Comparison of ENCODE assay signal across 8 cellular contexts in genomic region chr3:4750306-4751056, GRCh38.
A peak's percentile ranks its signal among the peaks of the same experiment; 100 is the strongest.
DNase-seq lines count a peak whose midpoint lies in the region; ATAC-seq, FAIRE-seq and TF ChIP-seq lines count a peak whose summit lies in the region.

No MANE protein-coding gene starts in this region.

- H3K9me3 ChIP-seq in neuronal stem cell (replicated peaks in 1 of 2; ENCODE audit: control insufficient read depth in 2 of 2, insufficient read depth in 1 of 2, low read depth in 1 of 2, low read length in 2 of 2) (no peaks in the 10 kb centered on the region), trophoblast cell (ENCODE audit: insufficient read depth, low read depth, low read length) (no peaks in the 10 kb centered on the region)

- H2BK12ac ChIP-seq in neuronal stem cell (ENCODE audit: low read length) (no peak overlapping the region), trophoblast cell (ENCODE audit: low read length) (no peak overlapping the region)

- no peak overlapping the region for H3K4me3 ChIP-seq in neuronal stem cell (ENCODE audit: low read length in 2 of 2)
- no peak overlapping the region for H3K4me3 ChIP-seq in trophoblast cell (ENCODE audit: low read depth, low read length)

- no peaks in the 10 kb centered on the region for H3K79me2 ChIP-seq in trophoblast cell (ENCODE audit: control insufficient read depth, insufficient read depth, low read length, poor library complexity)

- H3K9ac ChIP-seq in neuronal stem cell (ENCODE audit: low read depth, low read length, poor library complexity) (no peak overlapping the region), trophoblast cell (ENCODE audit: low read length) (no peak overlapping the region)

- H3K14ac ChIP-seq in neuronal stem cell (ENCODE audit: low read length) (no peak overlapping the region), trophoblast cell (ENCODE audit: low read length) (no peak overlapping the region)

- H2BK120ac ChIP-seq in neuronal stem cell (ENCODE audit: low read depth, low read length) = no peak overlapping the region
- H2BK120ac ChIP-seq in trophoblast cell (ENCODE audit: insufficient read depth, low read length, poor library complexity) = no peak overlapping the region

- H3K27me3 Mint-ChIP-seq in T-helper 2 cell treated with Interferon-gamma antibody and Interleukin-4, amounts not matched to agents 5 μg/mL and 100 μg/mL, for 36 hours (ENCODE audit: low read depth) = no peaks in the 10 kb centered on the region

- H4K8ac ChIP-seq in neuronal stem cell (ENCODE audit: low read depth, low read length) (no peak overlapping the region), trophoblast cell (ENCODE audit: low read depth, low read length) (no peak overlapping the region)

- H4K12ac ChIP-seq in trophoblast cell (ENCODE audit: low read depth, low read length) = no peak overlapping the region

- peaks cover 41% of the 10 kb centered on the region for H3K4me1 Mint-ChIP-seq in T-helper 2 cell treated with Interferon-gamma antibody and Interleukin-4, amounts not matched to agents 5 μg/mL and 100 μg/mL, for 36 hours (ENCODE audit: low read depth)

- H2AK5ac ChIP-seq in neuronal stem cell (ENCODE audit: low read depth, low read length) (no peak overlapping the region), trophoblast cell (ENCODE audit: low read length) (no peak overlapping the region)

- H3K27ac ChIP-seq in neuronal stem cell (replicated peaks; ENCODE audit: low read length) = no peak overlapping the region
- H3K27ac ChIP-seq in trophoblast cell (ENCODE audit: low read depth, low read length) = no peak overlapping the region

- DNase-seq in COLO829 (ENCODE audit: low spot score) (peak; percentile 17), neuronal stem cell (ENCODE audit: low spot score) (peak; percentile 8), trophoblast cell (no peak), H54 (ENCODE audit: insufficient read length, low spot score) (no peak)
- no peak for DNase-seq in T-helper 2 cell treated with Interferon-gamma antibody and Interleukin-4, amounts not matched to agents 5 μg/mL and 100 μg/mL, for 36 hours (ENCODE audit: low spot score)

- H3K4me2 ChIP-seq in neuronal stem cell (ENCODE audit: insufficient read depth, low read length, poor library complexity, severe bottlenecking) (no peak overlapping the region), trophoblast cell (ENCODE audit: low read length) (no peak overlapping the region)

- H3K36me3 ChIP-seq in neuronal stem cell (replicated peaks in 1 of 2; ENCODE audit: control insufficient read depth in 2 of 2, insufficient read depth in 2 of 2, low read length in 2 of 2) (no peaks in the 10 kb centered on the region), trophoblast cell (ENCODE audit: control insufficient read depth in 1 of 2, insufficient read depth in 2 of 2, low read length in 2 of 2) (no peaks in the 10 kb centered on the region)

- TF ChIP-seq POLR2A in H54 (IDR thresholded peaks at IDR 0.05; ENCODE audit: low read depth, low read length) = no peak

- H3K23ac ChIP-seq in neuronal stem cell (ENCODE audit: low read depth, low read length, poor library complexity) (no peak overlapping the region), trophoblast cell (ENCODE audit: low read length) (no peak overlapping the region)

- H2BK5ac ChIP-seq in neuronal stem cell (ENCODE audit: low read length) = no peak overlapping the region
- no peak overlapping the region for H2BK5ac ChIP-seq in trophoblast cell (ENCODE audit: low read depth, low read length, poor library complexity)

- no peaks in the 10 kb centered on the region for H3K27me3 ChIP-seq in neuronal stem cell (ENCODE audit: control insufficient read depth in 3 of 3, insufficient read depth in 3 of 3, low read depth in 1 of 3, low read length in 3 of 3)
- no peaks in the 10 kb centered on the region for H3K27me3 ChIP-seq in trophoblast cell (ENCODE audit: insufficient read depth, low read length)

- H3K4me3 Mint-ChIP-seq in T-helper 2 cell treated with Interferon-gamma antibody and Interleukin-4, amounts not matched to agents 5 μg/mL and 100 μg/mL, for 36 hours = no peak overlapping the region

- H3K4me1 ChIP-seq in neuronal stem cell (ENCODE audit: control insufficient read depth in 2 of 2, insufficient read depth in 1 of 2, low read depth in 1 of 2, low read length in 2 of 2) (peaks cover 2 to 18% of the 10 kb centered on the region in 2 donors), trophoblast cell (ENCODE audit: control insufficient read depth in 1 of 2, insufficient read depth in 2 of 2, low read length in 2 of 2) (peaks cover 3 to 5% of the 10 kb centered on the region in 2 experiments)

- no peaks in the 10 kb centered on the region for H3K79me1 ChIP-seq in neuronal stem cell (ENCODE audit: low read depth, low read length)
- peaks cover 2% of the 10 kb centered on the region for H3K79me1 ChIP-seq in trophoblast cell (ENCODE audit: low read length)

- H4K91ac ChIP-seq in neuronal stem cell (ENCODE audit: low read depth, low read length, poor library complexity) (no peak overlapping the region), trophoblast cell (ENCODE audit: low read depth, low read length) (no peak overlapping the region)

- no CpG with 5 or more reads among the region's 7 CpGs for WGBS in neuronal stem cell (ENCODE audit: extremely low coverage in 2 of 2, insufficient read length in 2 of 2, insufficient replicate concordance in 1 of 2), 2 donors
- WGBS in trophoblast cell (ENCODE audit: extremely low coverage, insufficient coverage, insufficient read length) = no CpG with 5 or more reads among the region's 7 CpGs

- no peak overlapping the region for H3K4ac ChIP-seq in neuronal stem cell (ENCODE audit: low read length)
- no peak overlapping the region for H3K4ac ChIP-seq in trophoblast cell (ENCODE audit: low read depth, low read length)

- peak overlapping the region; percentile 24 for H3K27ac Mint-ChIP-seq in T-helper 2 cell treated with Interferon-gamma antibody and Interleukin-4, amounts not matched to agents 5 μg/mL and 100 μg/mL, for 36 hours

- peaks cover 4% of the 10 kb centered on the region for H3K9me3 Mint-ChIP-seq in T-helper 2 cell treated with Interferon-gamma antibody and Interleukin-4, amounts not matched to agents 5 μg/mL and 100 μg/mL, for 36 hours

- no peak overlapping the region for H2BK15ac ChIP-seq in neuronal stem cell (ENCODE audit: low read length)

- H3K18ac ChIP-seq in neuronal stem cell (ENCODE audit: low read length) = no peak overlapping the region
- H3K18ac ChIP-seq in trophoblast cell (ENCODE audit: low read length) = no peak overlapping the region

- FAIRE-seq in H54 (lab: Jason Lieb, UNC) = no peak

- peak overlapping the region; percentile 65 for H2AFZ ChIP-seq in neuronal stem cell (ENCODE audit: low read length)
- H2AFZ ChIP-seq in trophoblast cell (ENCODE audit: insufficient read depth, low read length, poor library complexity) = no peak overlapping the region

- peak; percentile 59 for ATAC-seq in esophagus mucosa
- no peak for ATAC-seq in HG02840 (IDR thresholded peaks at IDR 0.05; ENCODE audit: low FRiP score, unreplicated experiment)
- no peak for ATAC-seq in HG03196 (IDR thresholded peaks at IDR 0.05; ENCODE audit: unreplicated experiment)

- H3K36me3 Mint-ChIP-seq in T-helper 2 cell treated with Interferon-gamma antibody and Interleukin-4, amounts not matched to agents 5 μg/mL and 100 μg/mL, for 36 hours (ENCODE audit: low read depth) = peaks cover 40% of the 10 kb centered on the region

Comparison
In these comparisons a context has a peak if more than half of its experiments do, and no peak if none do; other contexts are left out.
1. DNase-seq: peak in COLO829 (single experiment) and neuronal stem cell (single experiment); none in T-helper 2 cell treated with Interferon-gamma antibody and Interleukin-4, amounts not matched to agents 5 μg/mL and 100 μg/mL, for 36 hours (single experiment), trophoblast cell (0 of 2) and H54 (single experiment).